Comparison of ENCODE assay signal across 2 cellular contexts in the genomic region with DNA sequence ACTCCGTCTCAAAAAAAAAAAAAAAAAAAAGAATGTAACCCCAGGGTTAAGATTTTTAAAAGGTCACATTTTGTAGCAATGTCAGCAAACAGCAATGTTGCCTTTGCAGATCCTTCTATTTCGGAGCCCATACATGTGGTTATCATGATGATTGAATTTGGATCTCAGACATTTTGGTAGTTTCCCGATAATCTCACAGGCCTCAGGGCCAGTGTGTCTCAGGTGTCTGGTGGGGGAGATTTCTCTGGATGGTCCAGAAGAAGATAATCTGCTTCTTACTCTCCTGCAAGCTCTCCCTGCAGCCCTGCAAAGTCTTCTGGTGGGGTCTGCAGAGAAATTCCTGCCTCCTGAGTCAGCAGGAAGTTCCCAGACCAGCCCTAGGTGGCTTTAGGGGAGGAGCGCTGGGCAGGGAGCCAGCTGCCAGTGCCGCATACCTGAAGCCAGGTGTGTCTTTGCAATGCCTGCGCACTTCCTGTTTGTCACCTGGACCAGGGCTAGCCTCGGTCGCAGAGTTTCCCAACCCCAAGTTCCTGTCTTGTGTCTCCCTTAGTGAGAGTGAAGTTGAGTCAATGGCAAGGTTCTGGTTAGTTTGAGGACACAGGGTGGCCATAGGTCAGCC.
TF ChIP-seq lines count a peak whose summit lies in the region.

No MANE protein-coding gene starts in this region.

TF ChIP-seq in A549, 52 proteins besides CTCF, POLR2A, EP300 and RAD21:
- TF ChIP-seq MAZ (IDR thresholded peaks at IDR 0.05; ENCODE audit: borderline replicate concordance, low read depth, low read length) (no peak), RFX5 (IDR thresholded peaks at IDR 0.05) (no peak), HDAC2 (IDR thresholded peaks at IDR 0.05) (no peak), MAFK (IDR thresholded peaks at IDR 0.05; ENCODE audit: partially characterized antibody) (peak; percentile 23), HOXB13 (CRISPR knock-in tag; IDR thresholded peaks at IDR 0.05; ENCODE audit: low read depth) (no peak), ZFP36 (IDR thresholded peaks at IDR 0.05; ENCODE audit: borderline replicate concordance, partially characterized antibody) (no peak)
- TF ChIP-seq, protein P1, sequence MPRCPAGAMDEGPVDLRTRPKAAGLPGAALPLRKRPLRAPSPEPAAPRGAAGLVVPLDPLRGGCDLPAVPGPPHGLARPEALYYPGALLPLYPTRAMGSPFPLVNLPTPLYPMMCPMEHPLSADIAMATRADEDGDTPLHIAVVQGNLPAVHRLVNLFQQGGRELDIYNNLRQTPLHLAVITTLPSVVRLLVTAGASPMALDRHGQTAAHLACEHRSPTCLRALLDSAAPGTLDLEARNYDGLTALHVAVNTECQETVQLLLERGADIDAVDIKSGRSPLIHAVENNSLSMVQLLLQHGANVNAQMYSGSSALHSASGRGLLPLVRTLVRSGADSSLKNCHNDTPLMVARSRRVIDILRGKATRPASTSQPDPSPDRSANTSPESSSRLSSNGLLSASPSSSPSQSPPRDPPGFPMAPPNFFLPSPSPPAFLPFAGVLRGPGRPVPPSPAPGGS (IDR thresholded peaks at IDR 0.05) = no peak
- TF ChIP-seq, protein P2, sequence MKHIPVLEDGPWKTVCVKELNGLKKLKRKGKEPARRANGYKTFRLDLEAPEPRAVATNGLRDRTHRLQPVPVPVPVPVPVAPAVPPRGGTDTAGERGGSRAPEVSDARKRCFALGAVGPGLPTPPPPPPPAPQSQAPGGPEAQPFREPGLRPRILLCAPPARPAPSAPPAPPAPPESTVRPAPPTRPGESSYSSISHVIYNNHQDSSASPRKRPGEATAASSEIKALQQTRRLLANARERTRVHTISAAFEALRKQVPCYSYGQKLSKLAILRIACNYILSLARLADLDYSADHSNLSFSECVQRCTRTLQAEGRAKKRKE (CRISPR knock-in tag; IDR thresholded peaks at IDR 0.05; ENCODE audit: low read depth) = no peak
TF ChIP-seq in A549: peak in this region for 1.

TF ChIP-seq in HepG2, 621 proteins besides CTCF, POLR2A, EP300 and RAD21 (continues in another document):
- no peak for TF ChIP-seq HHEX (CRISPR knock-in tag; IDR thresholded peaks at IDR 0.05)
- TF ChIP-seq ZNF260 (CRISPR knock-in tag; IDR thresholded peaks at IDR 0.05; ENCODE audit: borderline replicate concordance, low read depth) = no peak
- no peak for TF ChIP-seq CREB1 (IDR thresholded peaks at IDR 0.05)
- TF ChIP-seq CREB1 (CRISPR knock-in tag; IDR thresholded peaks at IDR 0.05) = no peak
- TF ChIP-seq, protein P3, sequence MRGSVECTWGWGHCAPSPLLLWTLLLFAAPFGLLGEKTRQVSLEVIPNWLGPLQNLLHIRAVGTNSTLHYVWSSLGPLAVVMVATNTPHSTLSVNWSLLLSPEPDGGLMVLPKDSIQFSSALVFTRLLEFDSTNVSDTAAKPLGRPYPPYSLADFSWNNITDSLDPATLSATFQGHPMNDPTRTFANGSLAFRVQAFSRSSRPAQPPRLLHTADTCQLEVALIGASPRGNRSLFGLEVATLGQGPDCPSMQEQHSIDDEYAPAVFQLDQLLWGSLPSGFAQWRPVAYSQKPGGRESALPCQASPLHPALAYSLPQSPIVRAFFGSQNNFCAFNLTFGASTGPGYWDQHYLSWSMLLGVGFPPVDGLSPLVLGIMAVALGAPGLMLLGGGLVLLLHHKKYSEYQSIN (CRISPR knock-in tag; IDR thresholded peaks at IDR 0.05; ENCODE audit: borderline replicate concordance) = no peak
- TF ChIP-seq MTF1 (CRISPR knock-in tag; IDR thresholded peaks at IDR 0.05) = no peak
- TF ChIP-seq ATF7 (IDR thresholded peaks at IDR 0.05) = no peak
- TF ChIP-seq ATF7 (CRISPR knock-in tag; IDR thresholded peaks at IDR 0.05) = 0 out of 2 replicates have a peak, but pooled peaks have one; percentile 14
- no peak for TF ChIP-seq PHF20 (CRISPR knock-in tag; IDR thresholded peaks at IDR 0.05)
- no peak for TF ChIP-seq DMAP1 (CRISPR knock-in tag; IDR thresholded peaks at IDR 0.05)
- TF ChIP-seq, protein P4, sequence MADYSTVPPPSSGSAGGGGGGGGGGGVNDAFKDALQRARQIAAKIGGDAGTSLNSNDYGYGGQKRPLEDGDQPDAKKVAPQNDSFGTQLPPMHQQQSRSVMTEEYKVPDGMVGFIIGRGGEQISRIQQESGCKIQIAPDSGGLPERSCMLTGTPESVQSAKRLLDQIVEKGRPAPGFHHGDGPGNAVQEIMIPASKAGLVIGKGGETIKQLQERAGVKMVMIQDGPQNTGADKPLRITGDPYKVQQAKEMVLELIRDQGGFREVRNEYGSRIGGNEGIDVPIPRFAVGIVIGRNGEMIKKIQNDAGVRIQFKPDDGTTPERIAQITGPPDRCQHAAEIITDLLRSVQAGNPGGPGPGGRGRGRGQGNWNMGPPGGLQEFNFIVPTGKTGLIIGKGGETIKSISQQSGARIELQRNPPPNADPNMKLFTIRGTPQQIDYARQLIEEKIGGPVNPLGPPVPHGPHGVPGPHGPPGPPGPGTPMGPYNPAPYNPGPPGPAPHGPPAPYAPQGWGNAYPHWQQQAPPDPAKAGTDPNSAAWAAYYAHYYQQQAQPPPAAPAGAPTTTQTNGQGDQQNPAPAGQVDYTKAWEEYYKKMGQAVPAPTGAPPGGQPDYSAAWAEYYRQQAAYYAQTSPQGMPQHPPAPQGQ (CRISPR knock-in tag; IDR thresholded peaks at IDR 0.05; ENCODE audit: borderline replicate concordance) = no peak
- no peak for TF ChIP-seq PHF5A (CRISPR knock-in tag; IDR thresholded peaks at IDR 0.05; ENCODE audit: low read depth, unreplicated experiment)
- no peak for TF ChIP-seq CC2D1A (CRISPR knock-in tag; IDR thresholded peaks at IDR 0.05)
- TF ChIP-seq SMARCC2 (IDR thresholded peaks at IDR 0.05) = no peak
- TF ChIP-seq, protein P5, sequence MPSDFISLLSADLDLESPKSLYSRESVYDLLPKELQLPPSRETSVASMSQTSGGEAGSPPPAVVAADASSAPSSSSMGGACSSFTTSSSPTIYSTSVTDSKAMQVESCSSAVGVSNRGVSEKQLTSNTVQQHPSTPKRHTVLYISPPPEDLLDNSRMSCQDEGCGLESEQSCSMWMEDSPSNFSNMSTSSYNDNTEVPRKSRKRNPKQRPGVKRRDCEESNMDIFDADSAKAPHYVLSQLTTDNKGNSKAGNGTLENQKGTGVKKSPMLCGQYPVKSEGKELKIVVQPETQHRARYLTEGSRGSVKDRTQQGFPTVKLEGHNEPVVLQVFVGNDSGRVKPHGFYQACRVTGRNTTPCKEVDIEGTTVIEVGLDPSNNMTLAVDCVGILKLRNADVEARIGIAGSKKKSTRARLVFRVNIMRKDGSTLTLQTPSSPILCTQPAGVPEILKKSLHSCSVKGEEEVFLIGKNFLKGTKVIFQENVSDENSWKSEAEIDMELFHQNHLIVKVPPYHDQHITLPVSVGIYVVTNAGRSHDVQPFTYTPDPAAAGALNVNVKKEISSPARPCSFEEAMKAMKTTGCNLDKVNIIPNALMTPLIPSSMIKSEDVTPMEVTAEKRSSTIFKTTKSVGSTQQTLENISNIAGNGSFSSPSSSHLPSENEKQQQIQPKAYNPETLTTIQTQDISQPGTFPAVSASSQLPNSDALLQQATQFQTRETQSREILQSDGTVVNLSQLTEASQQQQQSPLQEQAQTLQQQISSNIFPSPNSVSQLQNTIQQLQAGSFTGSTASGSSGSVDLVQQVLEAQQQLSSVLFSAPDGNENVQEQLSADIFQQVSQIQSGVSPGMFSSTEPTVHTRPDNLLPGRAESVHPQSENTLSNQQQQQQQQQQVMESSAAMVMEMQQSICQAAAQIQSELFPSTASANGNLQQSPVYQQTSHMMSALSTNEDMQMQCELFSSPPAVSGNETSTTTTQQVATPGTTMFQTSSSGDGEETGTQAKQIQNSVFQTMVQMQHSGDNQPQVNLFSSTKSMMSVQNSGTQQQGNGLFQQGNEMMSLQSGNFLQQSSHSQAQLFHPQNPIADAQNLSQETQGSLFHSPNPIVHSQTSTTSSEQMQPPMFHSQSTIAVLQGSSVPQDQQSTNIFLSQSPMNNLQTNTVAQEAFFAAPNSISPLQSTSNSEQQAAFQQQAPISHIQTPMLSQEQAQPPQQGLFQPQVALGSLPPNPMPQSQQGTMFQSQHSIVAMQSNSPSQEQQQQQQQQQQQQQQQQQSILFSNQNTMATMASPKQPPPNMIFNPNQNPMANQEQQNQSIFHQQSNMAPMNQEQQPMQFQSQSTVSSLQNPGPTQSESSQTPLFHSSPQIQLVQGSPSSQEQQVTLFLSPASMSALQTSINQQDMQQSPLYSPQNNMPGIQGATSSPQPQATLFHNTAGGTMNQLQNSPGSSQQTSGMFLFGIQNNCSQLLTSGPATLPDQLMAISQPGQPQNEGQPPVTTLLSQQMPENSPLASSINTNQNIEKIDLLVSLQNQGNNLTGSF (CRISPR knock-in tag; IDR thresholded peaks at IDR 0.05) = no peak
- TF ChIP-seq MYNN (CRISPR knock-in tag; IDR thresholded peaks at IDR 0.05; ENCODE audit: low read depth) = no peak
- TF ChIP-seq ZNF354B (CRISPR knock-in tag; IDR thresholded peaks at IDR 0.05) = no peak
- TF ChIP-seq, protein P6, sequence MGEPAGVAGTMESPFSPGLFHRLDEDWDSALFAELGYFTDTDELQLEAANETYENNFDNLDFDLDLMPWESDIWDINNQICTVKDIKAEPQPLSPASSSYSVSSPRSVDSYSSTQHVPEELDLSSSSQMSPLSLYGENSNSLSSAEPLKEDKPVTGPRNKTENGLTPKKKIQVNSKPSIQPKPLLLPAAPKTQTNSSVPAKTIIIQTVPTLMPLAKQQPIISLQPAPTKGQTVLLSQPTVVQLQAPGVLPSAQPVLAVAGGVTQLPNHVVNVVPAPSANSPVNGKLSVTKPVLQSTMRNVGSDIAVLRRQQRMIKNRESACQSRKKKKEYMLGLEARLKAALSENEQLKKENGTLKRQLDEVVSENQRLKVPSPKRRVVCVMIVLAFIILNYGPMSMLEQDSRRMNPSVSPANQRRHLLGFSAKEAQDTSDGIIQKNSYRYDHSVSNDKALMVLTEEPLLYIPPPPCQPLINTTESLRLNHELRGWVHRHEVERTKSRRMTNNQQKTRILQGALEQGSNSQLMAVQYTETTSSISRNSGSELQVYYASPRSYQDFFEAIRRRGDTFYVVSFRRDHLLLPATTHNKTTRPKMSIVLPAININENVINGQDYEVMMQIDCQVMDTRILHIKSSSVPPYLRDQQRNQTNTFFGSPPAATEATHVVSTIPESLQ (CRISPR knock-in tag; conservative IDR thresholded peaks at IDR 0.05) = no peak
- TF ChIP-seq ARNTL (CRISPR knock-in tag; IDR thresholded peaks at IDR 0.05) = no peak
- no peak for TF ChIP-seq ZNF124 (CRISPR knock-in tag; IDR thresholded peaks at IDR 0.05)
- no peak for TF ChIP-seq MIER2 (CRISPR knock-in tag; IDR thresholded peaks at IDR 0.05)
- TF ChIP-seq CBFB (CRISPR knock-in tag; IDR thresholded peaks at IDR 0.05) = no peak
- TF ChIP-seq, protein P7, sequence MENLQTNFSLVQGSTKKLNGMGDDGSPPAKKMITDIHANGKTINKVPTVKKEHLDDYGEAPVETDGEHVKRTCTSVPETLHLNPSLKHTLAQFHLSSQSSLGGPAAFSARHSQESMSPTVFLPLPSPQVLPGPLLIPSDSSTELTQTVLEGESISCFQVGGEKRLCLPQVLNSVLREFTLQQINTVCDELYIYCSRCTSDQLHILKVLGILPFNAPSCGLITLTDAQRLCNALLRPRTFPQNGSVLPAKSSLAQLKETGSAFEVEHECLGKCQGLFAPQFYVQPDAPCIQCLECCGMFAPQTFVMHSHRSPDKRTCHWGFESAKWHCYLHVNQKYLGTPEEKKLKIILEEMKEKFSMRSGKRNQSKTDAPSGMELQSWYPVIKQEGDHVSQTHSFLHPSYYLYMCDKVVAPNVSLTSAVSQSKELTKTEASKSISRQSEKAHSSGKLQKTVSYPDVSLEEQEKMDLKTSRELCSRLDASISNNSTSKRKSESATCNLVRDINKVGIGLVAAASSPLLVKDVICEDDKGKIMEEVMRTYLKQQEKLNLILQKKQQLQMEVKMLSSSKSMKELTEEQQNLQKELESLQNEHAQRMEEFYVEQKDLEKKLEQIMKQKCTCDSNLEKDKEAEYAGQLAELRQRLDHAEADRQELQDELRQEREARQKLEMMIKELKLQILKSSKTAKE (CRISPR knock-in tag; IDR thresholded peaks at IDR 0.05; ENCODE audit: borderline replicate concordance) = no peak
- no peak for TF ChIP-seq ZNF598 (CRISPR knock-in tag; IDR thresholded peaks at IDR 0.05; ENCODE audit: borderline replicate concordance)
- TF ChIP-seq FOXM1 (CRISPR knock-in tag; IDR thresholded peaks at IDR 0.05) = no peak
- TF ChIP-seq POGZ (CRISPR knock-in tag; IDR thresholded peaks at IDR 0.05) = no peak
- TF ChIP-seq ETV5 (CRISPR knock-in tag; IDR thresholded peaks at IDR 0.05; ENCODE audit: borderline replicate concordance) = peak; percentile 44; the same call in 1 of the 2 replicates
- TF ChIP-seq EEA1 (CRISPR knock-in tag; IDR thresholded peaks at IDR 0.05; ENCODE audit: borderline replicate concordance) = no peak
- no peak for TF ChIP-seq ZNF225 (CRISPR knock-in tag; IDR thresholded peaks at IDR 0.05)
- TF ChIP-seq RCOR2 (CRISPR knock-in tag; IDR thresholded peaks at IDR 0.05) = no peak
- TF ChIP-seq, protein P8, sequence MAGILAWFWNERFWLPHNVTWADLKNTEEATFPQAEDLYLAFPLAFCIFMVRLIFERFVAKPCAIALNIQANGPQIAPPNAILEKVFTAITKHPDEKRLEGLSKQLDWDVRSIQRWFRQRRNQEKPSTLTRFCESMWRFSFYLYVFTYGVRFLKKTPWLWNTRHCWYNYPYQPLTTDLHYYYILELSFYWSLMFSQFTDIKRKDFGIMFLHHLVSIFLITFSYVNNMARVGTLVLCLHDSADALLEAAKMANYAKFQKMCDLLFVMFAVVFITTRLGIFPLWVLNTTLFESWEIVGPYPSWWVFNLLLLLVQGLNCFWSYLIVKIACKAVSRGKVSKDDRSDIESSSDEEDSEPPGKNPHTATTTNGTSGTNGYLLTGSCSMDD (CRISPR knock-in tag; IDR thresholded peaks at IDR 0.05) = no peak
- TF ChIP-seq ZNF296 (CRISPR knock-in tag; conservative IDR thresholded peaks at IDR 0.05) = no peak
- peak; percentile 18 to 27; a peak in 2 of 4 replicates for TF ChIP-seq MAFK (conservative IDR thresholded peaks at IDR 0.05 in 1 of 2, IDR thresholded peaks at IDR 0.05 in 1 of 2; ENCODE audit: low read length in 2 of 2)
- TF ChIP-seq FOXP1 (IDR thresholded peaks at IDR 0.05) = no peak
- TF ChIP-seq FOXP1 (CRISPR knock-in tag; IDR thresholded peaks at IDR 0.05) = no peak
- no peak for TF ChIP-seq SP4 (CRISPR knock-in tag; IDR thresholded peaks at IDR 0.05)
- TF ChIP-seq SAP130 (CRISPR knock-in tag; IDR thresholded peaks at IDR 0.05; ENCODE audit: low read depth) = peak; percentile 32; the same call in 1 of the 2 replicates
- no peak for TF ChIP-seq KDM1A (CRISPR knock-in tag; IDR thresholded peaks at IDR 0.05)
- TF ChIP-seq ZNF724P (CRISPR knock-in tag; IDR thresholded peaks at IDR 0.05; ENCODE audit: borderline replicate concordance) = no peak
- TF ChIP-seq ZNF343 (CRISPR knock-in tag; IDR thresholded peaks at IDR 0.05) = no peak
- no peak for TF ChIP-seq KLF9 (CRISPR knock-in tag; IDR thresholded peaks at IDR 0.05; ENCODE audit: low read depth)
- no peak for TF ChIP-seq ZIK1 (CRISPR knock-in tag; IDR thresholded peaks at IDR 0.05; ENCODE audit: borderline replicate concordance, low read depth)
